ENCODE assay signal across 8 cellular contexts in genomic region chr16:65121870-65122723, GRCh38. TPM values are rescaled to one million over a fixed set of nuclear protein-coding genes. Genes with fewer than 3 reads are reported as not detected.
DNase-seq lines count a peak whose midpoint lies in the region; ATAC-seq and TF ChIP-seq lines count a peak whose summit lies in the region.

TSS of gene CDH11 (minus strand) at chr16:65122063. CDS start at chr16:65004869, 117,194 bp downstream.

- H3K27ac ChIP-seq in duodenal mucosa (ENCODE audit: low read depth, low read length): peak within 1 kb of the TSS; percentile 62
- peak within 1 kb of the TSS in 1 of 2 donors; percentile 35 for H3K27ac ChIP-seq in liver (ENCODE audit: low read depth in 1 of 2, low read length in 2 of 2)
- H3K27ac ChIP-seq in temporal lobe (ENCODE audit: low read depth, low read length): peak within 1 kb of the TSS; percentile 65
- H3K27ac ChIP-seq in CD4-positive, alpha-beta T cell (ENCODE audit: low read depth, low read length): no peak within 1 kb of the TSS

- H3K9ac ChIP-seq in duodenal mucosa (ENCODE audit: low read depth in 1 of 2, low read length in 2 of 2) (peak within 1 kb of the TSS; percentile 39 to 43), liver (ENCODE audit: low read depth in 1 of 2, low read length in 2 of 2) (no peak within 1 kb of the TSS)

- H3K9me3 Mint-ChIP-seq in CD4-positive, alpha-beta T cell: no peaks in the 10 kb centered on the region

- H3K9me3 ChIP-seq in MG63: no peaks in the 10 kb centered on the region
- H3K9me3 ChIP-seq in duodenal mucosa (ENCODE audit: control insufficient read depth in 1 of 2, low read length in 2 of 2): no peaks in the 10 kb centered on the region
- no peaks in the 10 kb centered on the region for H3K9me3 ChIP-seq in liver (ENCODE audit: control insufficient read depth in 4 of 4, low read length in 3 of 4)
- no peaks in the 10 kb centered on the region for H3K9me3 ChIP-seq in CD4-positive, alpha-beta T cell (ENCODE audit: control insufficient read depth, low read length)

- no peak within 1 kb of the TSS for H3K4me3 Mint-ChIP-seq in CD4-positive, alpha-beta T cell

- H3K36me3 ChIP-seq in MG63 (no peaks in the 10 kb centered on the region), duodenal mucosa (ENCODE audit: control insufficient read depth in 1 of 2, insufficient read depth in 2 of 2, low read length in 2 of 2) (no peaks in the 10 kb centered on the region), liver (ENCODE audit: control insufficient read depth in 4 of 4, insufficient read depth in 3 of 4, low read depth in 1 of 4, low read length in 3 of 4) (no peaks in the 10 kb centered on the region)

- 4% methylated on average over 69 of the region's 69 CpGs for WGBS in liver

- no peak for TF ChIP-seq RAD21 in liver (IDR thresholded peaks at IDR 0.05)

- CTCF ChIA-PET in CD4-positive, alpha-beta T cell (lab: Charles Lee): no interaction called here

- peaks cover 0 to 5% of the 10 kb centered on the region in 2 donors for H3K4me1 ChIP-seq in duodenal mucosa (ENCODE audit: control insufficient read depth in 1 of 2, insufficient read depth in 2 of 2, low read length in 2 of 2)
- peaks cover 9 to 24% (median 18%) of the 10 kb centered on the region in 4 donors for H3K4me1 ChIP-seq in liver (ENCODE audit: control insufficient read depth in 4 of 4, insufficient read depth in 4 of 4, low read length in 3 of 4)

- H3K36me3 Mint-ChIP-seq in CD4-positive, alpha-beta T cell (ENCODE audit: low read depth): no peaks in the 10 kb centered on the region

- H3K27me3 ChIP-seq in MG63: no peaks in the 10 kb centered on the region
- peaks cover 11% of the 10 kb centered on the region in 2 donors for H3K27me3 ChIP-seq in duodenal mucosa (ENCODE audit: control insufficient read depth in 1 of 2, insufficient read depth in 2 of 2, low read length in 2 of 2)
- H3K27me3 ChIP-seq in liver (ENCODE audit: control insufficient read depth in 4 of 4, insufficient read depth in 4 of 4, low read length in 3 of 4): peaks cover 0 to 4% (median 3%) of the 10 kb centered on the region in 4 donors
- H3K27me3 ChIP-seq in CD4-positive, alpha-beta T cell (ENCODE audit: control insufficient read depth, insufficient read depth, low read length): peaks cover 43% of the 10 kb centered on the region

- H3K27me3 Mint-ChIP-seq in CD4-positive, alpha-beta T cell: peaks cover 42% of the 10 kb centered on the region

- ATAC-seq in GM19452 (IDR thresholded peaks at IDR 0.05; ENCODE audit: unreplicated experiment) (no peak), GM18867 (IDR thresholded peaks at IDR 0.05; ENCODE audit: unreplicated experiment) (no peak)
- no peak for ATAC-seq in CD4-positive, alpha-beta T cell (ENCODE audit: poor library complexity)

- intact Hi-C loops in CD4-positive, alpha-beta T cell (cut with DNase I, micrococcal nuclease): no loop called here

- no peak within 1 kb of the TSS for H3K27ac Mint-ChIP-seq in CD4-positive, alpha-beta T cell

- H3K4me1 Mint-ChIP-seq in CD4-positive, alpha-beta T cell (ENCODE audit: low read depth): no peaks in the 10 kb centered on the region

- H3K4me3 ChIP-seq in MG63: peak within 1 kb of the TSS; percentile 60
- H3K4me3 ChIP-seq in duodenal mucosa (ENCODE audit: low read depth in 1 of 2, low read length in 2 of 2): peak within 1 kb of the TSS; percentile 50 to 61
- H3K4me3 ChIP-seq in liver (ENCODE audit: low read depth in 1 of 3, low read length in 3 of 3): peak within 1 kb of the TSS in 2 of 3 donors; percentile 34 to 48

- DNase-seq in MG63: peak; percentile 60
- no peak for DNase-seq in SKM-1 (lab: John Stamatoyannopoulos, UW; ENCODE audit: unreplicated experiment)
- no peak for DNase-seq in CD4-positive, alpha-beta T cell

- TF ChIP-seq CTCF in liver (IDR thresholded peaks at IDR 0.05; ENCODE audit: low read depth, low read length, missing input control): peak; percentile 6
- no peak for TF ChIP-seq CTCF in CD4-positive, alpha-beta T cell (IDR thresholded peaks at IDR 0.05)

- POLR2A ChIA-PET in CD4-positive, alpha-beta T cell (lab: Charles Lee): no interaction called here

TF ChIP-seq in liver, 16 proteins besides CTCF, POLR2A, EP300 and RAD21:
- no peak for TF ChIP-seq NR2F2 (IDR thresholded peaks at IDR 0.05)
- no peak for TF ChIP-seq RXRA (IDR thresholded peaks at IDR 0.05)
- TF ChIP-seq REST (IDR thresholded peaks at IDR 0.05): no peak
- TF ChIP-seq GABPA (IDR thresholded peaks at IDR 0.05 in 1 of 2, conservative IDR thresholded peaks at IDR 0.05 in 1 of 2): no peak
- TF ChIP-seq YY1 (IDR thresholded peaks at IDR 0.05): no peak
- TF ChIP-seq ATF3 (IDR thresholded peaks at IDR 0.05): no peak
- TF ChIP-seq TAF1 (conservative IDR thresholded peaks at IDR 0.05): no peak
- no peak for TF ChIP-seq HNF4G (IDR thresholded peaks at IDR 0.05)
- no peak for TF ChIP-seq SP1 (IDR thresholded peaks at IDR 0.05)
- TF ChIP-seq FOXA1 (IDR thresholded peaks at IDR 0.05): no peak
- no peak for TF ChIP-seq EGR1 (IDR thresholded peaks at IDR 0.05; ENCODE audit: low read depth in 2 of 2)
- no peak for TF ChIP-seq ZBTB33 (IDR thresholded peaks at IDR 0.05)
- no peak for TF ChIP-seq JUND (IDR thresholded peaks at IDR 0.05)
- TF ChIP-seq, protein P1, sequence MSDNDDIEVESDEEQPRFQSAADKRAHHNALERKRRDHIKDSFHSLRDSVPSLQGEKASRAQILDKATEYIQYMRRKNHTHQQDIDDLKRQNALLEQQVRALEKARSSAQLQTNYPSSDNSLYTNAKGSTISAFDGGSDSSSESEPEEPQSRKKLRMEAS (IDR thresholded peaks at IDR 0.05): no peak
- TF ChIP-seq FOXA2 (IDR thresholded peaks at IDR 0.05): no peak
- no peak for TF ChIP-seq HNF4A (conservative IDR thresholded peaks at IDR 0.05)
TF ChIP-seq in liver: peak in this region for 0.

RNA-seq across cellular contexts. Expression of gene CDH11, which starts in this region (rescaled TPM):
- 22.1 and 33.2 TPM in 2 replicates for total RNA-seq in MG63 (2014; rRNA removed; shearing (Covaris generic); ENCODE audit: low replicate concordance)
- total RNA-seq in liver (1 to 10 TPM; 2.8 to 5.3 TPM), temporal lobe (149 TPM)
- polyA plus RNA-seq in liver: under 1 TPM; 0.72 to 0.86 TPM
- total RNA-seq in CD4-positive, alpha-beta T cell: not detected

Comparison
In these comparisons a context has a peak if more than half of its experiments do, and no peak if none do; other contexts are left out.
1. H3K9ac ChIP-seq: peak in duodenal mucosa (2 of 2); none in liver (0 of 2).
2. Peak in every context shown above with its lines, with median percentiles within 50 percentile points of each other: H3K4me3 ChIP-seq.